ENCODE assay signal across 27 cellular contexts in genomic region chr1:239123243-239123642, GRCh38.
"Had no signal": no experiment of that assay in that cellular context is flagged by ENCODE, and none has a peak within 500 bp of the region (broad histone marks: within the 10 kb centered on the region; RNA-seq: fewer than 3 reads in every experiment).

No MANE protein-coding gene starts in this region.

- H3K27ac Mint-ChIP-seq: activated CD4-positive, alpha-beta T cell treated with anti-CD3 and anti-CD28 coated beads, Interleukin-2, amount 10 ng/mL, durations not matched to agents 24 days and 14 days; activated CD8-positive, alpha-beta T cell treated with anti-CD3 and anti-CD28 coated beads for 36 hours; activated naive CD4-positive, alpha-beta T cell treated with anti-CD3 and anti-CD28 coated beads, Interleukin-2, amount 10 ng/mL, durations not matched to agents 7 days and 5 days; activated T-cell treated with anti-CD3 and anti-CD28 coated beads, Interleukin-2, amount 50 U/mL, for 24 hours; nephron progenitor cell; stimulated activated naive CD8-positive, alpha-beta T cell treated with anti-CD3 and anti-CD28 coated beads, Interleukin-15, Interleukin-2, amounts not matched to agents 100 ng/mL and 50 ng/mL, for 24 hours had no signal

- H3K4me1 ChIP-seq: foreskin keratinocyte had no signal

- H3K27ac ChIP-seq: brain microvascular endothelial cell, dorsolateral prefrontal cortex, epithelial cell of prostate, foreskin keratinocyte, tibial nerve had no signal

- H3K4me1 Mint-ChIP-seq: activated CD4-positive, alpha-beta T cell treated with anti-CD3 and anti-CD28 coated beads, Interleukin-2, amount 10 ng/mL, durations not matched to agents 24 days and 14 days; activated naive CD4-positive, alpha-beta T cell treated with anti-CD3 and anti-CD28 coated beads, Interleukin-2, amount 10 ng/mL, durations not matched to agents 7 days and 5 days had no signal

- H3K9me3 ChIP-seq: tibial nerve had no signal

- H3K36me3 ChIP-seq: brain microvascular endothelial cell, tibial nerve had no signal

- DNase-seq: activated CD4-positive, alpha-beta T cell treated with anti-CD3 and anti-CD28 coated beads, Interleukin-2, amount 10 ng/mL, durations not matched to agents 24 days and 14 days; activated CD4-positive, CD25-positive, alpha-beta regulatory T cell; activated CD8-positive, alpha-beta T cell treated with anti-CD3 and anti-CD28 coated beads for 36 hours; activated naive CD4-positive, alpha-beta T cell treated with anti-CD3 and anti-CD28 coated beads, Interleukin-2, amount 10 ng/mL, durations not matched to agents 7 days and 5 days; activated T-cell treated with anti-CD3 and anti-CD28 coated beads, Interleukin-2, amount 50 U/mL, for 24 hours; aorta; brain microvascular endothelial cell; central memory CD4-positive, alpha-beta T cell; dorsolateral prefrontal cortex; foreskin keratinocyte; hippocampal formation; midbrain; nephron progenitor cell; occipital lobe; posterior cingulate gyrus; retina; stimulated activated CD4-positive, alpha-beta T cell treated with anti-CD3 and anti-CD28 coated beads, Interleukin-12 subunit alpha, Interleukin-12 subunit beta, amount 100 ng/mL, for 4 hours; stimulated activated CD4-positive, alpha-beta T cell treated with anti-CD3 and anti-CD28 coated beads, Interleukin-1b, Interleukin-23, amount 100 ng/mL, for 48 hours; stimulated activated CD8-positive, alpha-beta memory T cell treated with anti-CD3 and anti-CD28 coated beads, Interleukin-4, amount 100 ng/mL, for 48 hours; T-helper 2 cell had no signal

- H3K4me3 Mint-ChIP-seq: activated CD4-positive, alpha-beta T cell treated with anti-CD3 and anti-CD28 coated beads, Interleukin-2, amount 10 ng/mL, durations not matched to agents 24 days and 14 days; activated CD8-positive, alpha-beta T cell treated with anti-CD3 and anti-CD28 coated beads for 36 hours; activated naive CD4-positive, alpha-beta T cell treated with anti-CD3 and anti-CD28 coated beads, Interleukin-2, amount 10 ng/mL, durations not matched to agents 7 days and 5 days; activated T-cell treated with anti-CD3 and anti-CD28 coated beads, Interleukin-2, amount 50 U/mL, for 24 hours; nephron progenitor cell; stimulated activated naive CD8-positive, alpha-beta T cell treated with anti-CD3 and anti-CD28 coated beads, Interleukin-15, Interleukin-2, amounts not matched to agents 100 ng/mL and 50 ng/mL, for 24 hours had no signal

- H3K4me3 ChIP-seq: dorsolateral prefrontal cortex, tibial nerve had no signal

- H3K36me3 Mint-ChIP-seq: activated naive CD4-positive, alpha-beta T cell treated with anti-CD3 and anti-CD28 coated beads, Interleukin-2, amount 10 ng/mL, durations not matched to agents 7 days and 5 days had no signal

- H3K9me3 Mint-ChIP-seq: activated CD4-positive, alpha-beta T cell treated with anti-CD3 and anti-CD28 coated beads, Interleukin-2, amount 10 ng/mL, durations not matched to agents 24 days and 14 days; activated CD8-positive, alpha-beta T cell treated with anti-CD3 and anti-CD28 coated beads for 36 hours; activated T-cell treated with anti-CD3 and anti-CD28 coated beads, Interleukin-2, amount 50 U/mL, for 24 hours; nephron progenitor cell had no signal

- FAIRE-seq: colon, keratinocyte, urothelium cell line had no signal

- ATAC-seq: activated CD8-positive, alpha-beta T cell treated with anti-CD3 and anti-CD28 coated beads for 36 hours; foreskin keratinocyte; left lobe of liver had no signal

- H3K27me3 ChIP-seq: brain microvascular endothelial cell, dorsolateral prefrontal cortex, foreskin keratinocyte, tibial nerve had no signal

- H3K27me3 Mint-ChIP-seq: activated CD4-positive, alpha-beta T cell treated with anti-CD3 and anti-CD28 coated beads, Interleukin-2, amount 10 ng/mL, durations not matched to agents 24 days and 14 days; activated CD8-positive, alpha-beta T cell treated with anti-CD3 and anti-CD28 coated beads for 36 hours; activated naive CD4-positive, alpha-beta T cell treated with anti-CD3 and anti-CD28 coated beads, Interleukin-2, amount 10 ng/mL, durations not matched to agents 7 days and 5 days; activated T-cell treated with anti-CD3 and anti-CD28 coated beads, Interleukin-2, amount 50 U/mL, for 24 hours; stimulated activated naive CD8-positive, alpha-beta T cell treated with anti-CD3 and anti-CD28 coated beads, Interleukin-15, Interleukin-2, amounts not matched to agents 100 ng/mL and 50 ng/mL, for 24 hours had no signal
